Comparison of ENCODE assay signal across 16 cellular contexts in genomic region chr22:48866906-48867597, GRCh38.
DNase-seq lines count a peak whose midpoint lies in the region; ATAC-seq and TF ChIP-seq lines count a peak whose summit lies in the region.
"Had no signal": no experiment of that assay in that cellular context is flagged by ENCODE, and none has a peak within 500 bp of the region (broad histone marks: within the 10 kb centered on the region; RNA-seq: fewer than 3 reads in every experiment).

No MANE protein-coding gene starts in this region.

- H3K27ac ChIP-seq in A673 (ENCODE audit: low read depth, low read length, poor library complexity, severe bottlenecking), result peak overlapping the region; percentile 99
- peak overlapping the region; percentile 56 for H3K27ac ChIP-seq in VCaP
- H3K27ac ChIP-seq in left ventricle myocardium inferior (replicated peaks), result no peak overlapping the region
- H3K27ac ChIP-seq in uterus, result no peak overlapping the region

- H3K4me3 ChIP-seq in A673 (ENCODE audit: low read depth, low read length, poor library complexity, severe bottlenecking), result no peak overlapping the region
- no peak overlapping the region for H3K4me3 ChIP-seq in left ventricle myocardium inferior
- H3K4me3 ChIP-seq in uterus, result no peak overlapping the region
- H3K4me3 ChIP-seq: GM23338, K562 had no signal

- intact Hi-C loops in A673 (cut with micrococcal nuclease; ENCODE audit: unreplicated experiment), result no loop called here
- intact Hi-C loops in left ventricle myocardium inferior (cut with micrococcal nuclease), result no loop called here
- intact Hi-C loops in posterior vena cava (cut with DNase I), result no loop called here
- intact Hi-C loops in uterus (cut with DNase I; ENCODE audit: low total_unique reads), result no loop called here

- no TSS peak for BruUV-seq in A673 (replicated peaks; lab: Mats Ljungman, UMichigan)

- no peak for DNase-seq in A673 (ENCODE audit: low spot score)
- peak; percentile 28 for DNase-seq in left ventricle myocardium inferior
- peak; percentile 64 for DNase-seq in posterior vena cava (ENCODE audit: low spot score)
- DNase-seq in uterus, result no peak
- DNase-seq: GF-D8; NCI-H1417 treated with DMSO at 0.1 percent for 48 hours; NCI-H2029 treated with DMSO at 0.1 percent for 48 hours; NCI-H2171 treated with DMSO at 0.1 percent for 48 hours; NCI-H446 treated with DMSO at 0.1 percent for 48 hours; NK-92 treated with Interleukin-12 subunit alpha and Interleukin-12 subunit beta, amount 100 ng/mL, for 24 hours had no signal

- no peak for TF ChIP-seq CTCF in A673 (conservative IDR thresholded peaks at IDR 0.05; ENCODE audit: low read depth, low read length)
- TF ChIP-seq CTCF in VCaP (conservative IDR thresholded peaks at IDR 0.05), result no peak
- TF ChIP-seq CTCF in left ventricle myocardium inferior (IDR thresholded peaks at IDR 0.05; ENCODE audit: borderline replicate concordance), result no peak
- TF ChIP-seq CTCF in uterus (IDR thresholded peaks at IDR 0.05), result no peak

- ATAC-seq in HG02938 (IDR thresholded peaks at IDR 0.05; ENCODE audit: unreplicated experiment) (no peak), GM18505 (IDR thresholded peaks at IDR 0.05; ENCODE audit: unreplicated experiment) (no peak), GM19324 (IDR thresholded peaks at IDR 0.05; ENCODE audit: low FRiP score, unreplicated experiment) (no peak)
- ATAC-seq: GM23338, K562 had no signal

- H3K36me3 ChIP-seq in A673 (ENCODE audit: insufficient read depth, low read length, poor library complexity, severe bottlenecking) (no peaks in the 10 kb centered on the region), left ventricle myocardium inferior (no peaks in the 10 kb centered on the region), uterus (no peaks in the 10 kb centered on the region)

- CTCF ChIA-PET in A673 (lab: Charles Lee), result no interaction called here

- POLR2A ChIA-PET in A673 (lab: Charles Lee; ENCODE audit: low non-redundant PET), result no interaction called here

- H3K27me3 ChIP-seq in A673 (replicated peaks; ENCODE audit: insufficient read depth, low read depth, low read length, poor library complexity), result no peaks in the 10 kb centered on the region
- peaks cover 59% of the 10 kb centered on the region for H3K27me3 ChIP-seq in left ventricle myocardium inferior (ENCODE audit: low read depth)
- no peaks in the 10 kb centered on the region for H3K27me3 ChIP-seq in uterus

- TF ChIP-seq POLR2A in GM18505 (IDR thresholded peaks at IDR 0.05; ENCODE audit: borderline replicate concordance, extremely low read depth, insufficient read depth, insufficient read length) (no peak), uterus (IDR thresholded peaks at IDR 0.05) (no peak)

- peaks cover 7% of the 10 kb centered on the region for H3K9me3 ChIP-seq in A673 (ENCODE audit: low read depth, low read length, poor library complexity, severe bottlenecking)
- peaks cover 6% of the 10 kb centered on the region for H3K9me3 ChIP-seq in left ventricle myocardium inferior (replicated peaks)
- H3K9me3 ChIP-seq in uterus, result no peaks in the 10 kb centered on the region

- H3K4me1 ChIP-seq in A673 (ENCODE audit: insufficient read depth, low read length, poor library complexity, severe bottlenecking) (peaks cover 16% of the 10 kb centered on the region), left ventricle myocardium inferior (no peaks in the 10 kb centered on the region), uterus (no peaks in the 10 kb centered on the region)

Comparison
In these comparisons a context has a peak if more than half of its experiments do, and no peak if none do; other contexts are left out.
1. DNase-seq: peak in left ventricle myocardium inferior (single experiment) and posterior vena cava (single experiment); none in A673 (single experiment) and uterus (0 of 2).
2. H3K27ac ChIP-seq: peak in A673 (single experiment) and VCaP (single experiment); none in left ventricle myocardium inferior (single experiment) and uterus (0 of 2).